24 cellular contexts compared by ENCODE assay signal in the genomic region with DNA sequence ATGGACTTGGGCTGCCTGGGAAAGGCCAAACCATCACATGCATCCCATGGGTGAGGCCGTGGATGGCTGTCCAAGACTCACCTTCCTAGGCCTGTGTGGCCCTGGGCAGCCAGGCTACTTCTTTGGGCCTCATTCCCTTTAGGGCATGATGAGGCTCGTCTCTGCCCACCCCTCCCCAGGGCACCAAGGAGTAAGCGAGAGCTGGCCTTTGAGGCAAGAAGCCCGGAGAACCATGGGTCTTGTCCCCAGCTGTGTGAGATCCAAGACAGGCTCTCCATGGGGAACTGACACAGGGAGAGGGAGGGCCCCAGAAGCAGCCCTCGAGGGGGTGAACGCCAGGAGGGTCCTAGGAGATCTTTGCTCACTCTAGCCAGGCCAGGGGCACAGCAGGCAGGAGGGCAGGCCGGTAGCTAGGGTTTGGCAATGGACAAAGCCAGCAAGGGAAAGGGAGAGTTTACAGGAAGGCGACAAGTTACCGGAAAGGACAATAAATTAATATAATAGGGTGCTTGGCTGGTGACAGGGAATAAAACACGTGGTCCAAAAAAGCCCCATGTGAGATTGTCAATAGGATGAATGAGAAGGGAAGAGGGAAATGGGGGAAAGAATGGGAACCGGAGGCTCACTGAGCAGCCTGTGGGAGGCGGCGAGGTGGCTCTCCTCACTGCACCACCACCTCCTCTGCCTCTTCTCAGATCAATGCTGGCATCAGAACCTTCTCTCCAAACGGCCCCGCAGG.
A peak's percentile ranks its signal among the peaks of the same experiment; 100 is the strongest.
DNase-seq lines count a peak whose midpoint lies in the region; ATAC-seq, FAIRE-seq and TF ChIP-seq lines count a peak whose summit lies in the region.
"Had no signal": no experiment of that assay in that cellular context is flagged by ENCODE, and none has a peak within 500 bp of the region (broad histone marks: within the 10 kb centered on the region; RNA-seq: fewer than 3 reads in every experiment).

No MANE protein-coding gene starts in this region.

- intact Hi-C loops in Right ventricle myocardium inferior (cut with DNase I) (no loop called here), cardiac septum (cut with DNase I) (no loop called here)

- FAIRE-seq in urothelium cell line (lab: Jason Lieb, UNC) = peak; percentile 32
- FAIRE-seq: A204.1, D721Med, GM12891, GM18507 had no signal

- H2AFZ ChIP-seq in neuronal stem cell (ENCODE audit: low read length) = no peak overlapping the region
- H2AFZ ChIP-seq: GM23248 had no signal

- no peak overlapping the region for H3K9ac ChIP-seq in neuronal stem cell (ENCODE audit: low read depth, low read length, poor library complexity)
- H3K9ac ChIP-seq: BLaER1 treated with 17β-estradiol and CSF1 and Interleukin-3, amounts not matched to agents 10 nM and 100 nM; GM23248 had no signal

- no peak overlapping the region for H4K91ac ChIP-seq in neuronal stem cell (ENCODE audit: low read depth, low read length, poor library complexity)

- ATAC-seq in Right ventricle myocardium inferior = no peak
- no peak for ATAC-seq in HG02870 (IDR thresholded peaks at IDR 0.05; ENCODE audit: unreplicated experiment)
- ATAC-seq: HCT116 had no signal

- no peaks in the 10 kb centered on the region for H3K27me3 ChIP-seq in neuronal stem cell (ENCODE audit: control insufficient read depth in 3 of 3, insufficient read depth in 3 of 3, low read depth in 1 of 3, low read length in 3 of 3)
- H3K27me3 ChIP-seq: BE2C; BLaER1 treated with 17β-estradiol and CSF1 and Interleukin-3, amounts not matched to agents 10 nM and 100 nM had no signal

- no peak overlapping the region for H2BK15ac ChIP-seq in neuronal stem cell (ENCODE audit: low read length)

- peaks cover 0 to 6% of the 10 kb centered on the region in 2 donors for H3K4me1 ChIP-seq in neuronal stem cell (ENCODE audit: control insufficient read depth in 2 of 2, insufficient read depth in 1 of 2, low read depth in 1 of 2, low read length in 2 of 2)
- H3K4me1 ChIP-seq: BE2C had no signal

- no peak overlapping the region for H3K27ac ChIP-seq in neuronal stem cell (replicated peaks; ENCODE audit: low read length)
- H3K27ac ChIP-seq: 22Rv1; BLaER1 treated with 17β-estradiol and CSF1 and Interleukin-3, amounts not matched to agents 10 nM and 100 nM; GM23248 had no signal

- peak overlapping the region; percentile 14 for H2AK5ac ChIP-seq in neuronal stem cell (ENCODE audit: low read depth, low read length)

- H3K27me3 Mint-ChIP-seq in chondrocyte (ENCODE audit: low read depth) = no peaks in the 10 kb centered on the region
- H3K27me3 Mint-ChIP-seq in activated T-cell treated with anti-CD3 and anti-CD28 coated beads, Interleukin-2, amount 50 U/mL, for 24 hours = no peaks in the 10 kb centered on the region
- H3K27me3 Mint-ChIP-seq: CD4-positive, alpha-beta T cell; CD8-positive, alpha-beta memory T cell had no signal

- H4K8ac ChIP-seq in neuronal stem cell (ENCODE audit: low read depth, low read length) = no peak overlapping the region

- no peaks in the 10 kb centered on the region for H3K9me3 Mint-ChIP-seq in chondrocyte (ENCODE audit: low read depth)
- H3K9me3 Mint-ChIP-seq in activated T-cell treated with anti-CD3 and anti-CD28 coated beads, Interleukin-2, amount 50 U/mL, for 24 hours = no peaks in the 10 kb centered on the region
- H3K9me3 Mint-ChIP-seq: CD4-positive, alpha-beta T cell; CD8-positive, alpha-beta memory T cell; H9 had no signal

- H3K4me3 ChIP-seq in neuronal stem cell (ENCODE audit: low read length in 2 of 2) = no peak overlapping the region
- H3K4me3 ChIP-seq: BLaER1 treated with 17β-estradiol and CSF1 and Interleukin-3, amounts not matched to agents 10 nM and 100 nM; GM23248 had no signal

- no peak overlapping the region for H2BK12ac ChIP-seq in neuronal stem cell (ENCODE audit: low read length)

- no CpG with 5 or more reads among the region's 15 CpGs for WGBS in neuronal stem cell (ENCODE audit: extremely low coverage in 2 of 2, insufficient read length in 2 of 2, insufficient replicate concordance in 1 of 2), 2 donors

- H3K4me2 ChIP-seq in neuronal stem cell (ENCODE audit: insufficient read depth, low read length, poor library complexity, severe bottlenecking) = no peak overlapping the region
- H3K4me2 ChIP-seq: BLaER1 treated with 17β-estradiol and CSF1 and Interleukin-3, amounts not matched to agents 10 nM and 100 nM had no signal

- no peaks in the 10 kb centered on the region for H3K9me3 ChIP-seq in neuronal stem cell (replicated peaks in 1 of 2; ENCODE audit: control insufficient read depth in 2 of 2, insufficient read depth in 1 of 2, low read depth in 1 of 2, low read length in 2 of 2)
- H3K9me3 ChIP-seq: BE2C; BLaER1 treated with 17β-estradiol and CSF1 and Interleukin-3, amounts not matched to agents 10 nM and 100 nM had no signal

- DNase-seq in Right ventricle myocardium inferior (ENCODE audit: missing footprints) (peak; percentile 8), cardiac septum (ENCODE audit: low spot score) (no peak), chondrocyte (ENCODE audit: low spot score) (peak; percentile 72), neuronal stem cell (ENCODE audit: low spot score) (no peak), urothelium cell line (ENCODE audit: low spot score) (no peak), AML-193 (lab: John Stamatoyannopoulos, UW) (no peak)
- no peak for DNase-seq in activated T-cell treated with anti-CD3 and anti-CD28 coated beads, Interleukin-2, amount 50 U/mL, for 24 hours
- DNase-seq: BE2C; CD4-positive, alpha-beta T cell; CD8-positive, alpha-beta memory T cell; DMS 273 treated with DMSO at 0.1 percent for 48 hours; DMS79; GF-D8; GM23248; H9 had no signal

- H3K79me1 ChIP-seq in neuronal stem cell (ENCODE audit: low read depth, low read length) = peaks cover 14% of the 10 kb centered on the region

- no peak overlapping the region for H3K4me3 Mint-ChIP-seq in chondrocyte (ENCODE audit: unreplicated experiment)
- no peak overlapping the region for H3K4me3 Mint-ChIP-seq in activated T-cell treated with anti-CD3 and anti-CD28 coated beads, Interleukin-2, amount 50 U/mL, for 24 hours
- H3K4me3 Mint-ChIP-seq: CD14-positive monocyte; CD4-positive, alpha-beta T cell; CD8-positive, alpha-beta memory T cell; H9 had no signal

- TF ChIP-seq CTCF in chondrocyte (IDR thresholded peaks at IDR 0.05) = no peak

- H3K23ac ChIP-seq in neuronal stem cell (ENCODE audit: low read depth, low read length, poor library complexity) = peak overlapping the region; percentile 14

- H3K4ac ChIP-seq in neuronal stem cell (ENCODE audit: low read length) = no peak overlapping the region

- no peak overlapping the region for H3K27ac Mint-ChIP-seq in chondrocyte (ENCODE audit: unreplicated experiment)
- no peak overlapping the region for H3K27ac Mint-ChIP-seq in activated T-cell treated with anti-CD3 and anti-CD28 coated beads, Interleukin-2, amount 50 U/mL, for 24 hours
- H3K27ac Mint-ChIP-seq: CD4-positive, alpha-beta T cell; H9 had no signal

- H3K36me3 Mint-ChIP-seq in chondrocyte (ENCODE audit: low read depth) = no peaks in the 10 kb centered on the region
- no peaks in the 10 kb centered on the region for H3K36me3 Mint-ChIP-seq in activated T-cell treated with anti-CD3 and anti-CD28 coated beads, Interleukin-2, amount 50 U/mL, for 24 hours (ENCODE audit: low read depth)
- H3K36me3 Mint-ChIP-seq: CD14-positive monocyte had no signal

- no peak overlapping the region for H3K14ac ChIP-seq in neuronal stem cell (ENCODE audit: low read length)

- H3K4me1 Mint-ChIP-seq in chondrocyte (ENCODE audit: low read depth) = peaks cover 1% of the 10 kb centered on the region
- no peaks in the 10 kb centered on the region for H3K4me1 Mint-ChIP-seq in activated T-cell treated with anti-CD3 and anti-CD28 coated beads, Interleukin-2, amount 50 U/mL, for 24 hours (ENCODE audit: low read depth)
- H3K4me1 Mint-ChIP-seq: CD14-positive monocyte; CD8-positive, alpha-beta memory T cell had no signal

- no peak overlapping the region for H2BK5ac ChIP-seq in neuronal stem cell (ENCODE audit: low read length)

- no peak overlapping the region for H2BK120ac ChIP-seq in neuronal stem cell (ENCODE audit: low read depth, low read length)

- H3K18ac ChIP-seq in neuronal stem cell (ENCODE audit: low read length) = peak overlapping the region; percentile 53

- H3K36me3 ChIP-seq in neuronal stem cell (replicated peaks in 1 of 2; ENCODE audit: control insufficient read depth in 2 of 2, insufficient read depth in 2 of 2, low read length in 2 of 2) = peaks cover 0 to 6% of the 10 kb centered on the region in 2 donors
- H3K36me3 ChIP-seq: BE2C; BLaER1 treated with 17β-estradiol and CSF1 and Interleukin-3, amounts not matched to agents 10 nM and 100 nM had no signal

Comparison
In these comparisons a context has a peak if more than half of its experiments do, and no peak if none do; other contexts are left out.
1. DNase-seq: peak in Right ventricle myocardium inferior (single experiment) and chondrocyte (single experiment); none in cardiac septum (single experiment), neuronal stem cell (single experiment), urothelium cell line (single experiment), AML-193 (0 of 2) and activated T-cell treated with anti-CD3 and anti-CD28 coated beads, Interleukin-2, amount 50 U/mL, for 24 hours (single experiment).